In the genomic region with DNA sequence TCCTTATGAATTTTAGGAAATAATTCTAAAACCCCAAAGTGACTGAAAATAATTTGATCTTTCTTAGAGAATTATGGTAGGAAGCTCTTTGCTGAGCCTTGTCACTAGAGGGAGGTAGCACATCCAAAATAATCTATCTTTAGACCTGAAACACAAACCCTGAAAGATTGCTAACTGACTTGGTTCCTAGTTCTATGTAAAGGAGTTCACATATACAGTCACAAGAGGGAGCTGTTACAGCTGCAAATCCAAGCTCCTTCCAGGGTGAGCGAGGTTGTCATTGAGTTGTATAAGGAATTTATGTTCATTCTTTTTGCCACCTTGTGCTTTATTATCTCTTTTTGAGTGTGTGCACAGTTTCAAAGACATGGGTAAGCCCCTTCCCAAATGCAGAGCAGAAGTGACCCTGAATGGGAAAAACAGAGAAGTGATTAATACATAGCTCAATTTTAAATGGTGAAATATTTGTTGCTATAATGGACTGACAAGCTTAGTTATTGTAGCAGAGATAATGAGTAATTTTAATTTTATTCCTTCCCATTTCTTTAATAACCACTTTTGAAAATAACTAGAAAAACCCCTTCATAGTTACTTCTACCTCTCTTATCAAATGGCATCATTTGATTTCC, we compare ENCODE assay signal across 8 cellular contexts.
DNase-seq lines count a peak whose midpoint lies in the region; ATAC-seq and TF ChIP-seq lines count a peak whose summit lies in the region.

No MANE protein-coding gene starts in this region.

- no peak overlapping the region for H3K27ac ChIP-seq in tibial nerve

- no peaks in the 10 kb centered on the region for H3K27me3 Mint-ChIP-seq in activated T-helper 1 cell treated with anti-CD3 and anti-CD28 coated beads, Interleukin-12 subunit alpha, Interleukin-12 subunit beta, Interleukin-2, Interleukin-4 antibody, amounts not matched to agents 30 ng/mL and 10 ng/mL and 1 ng/mL, durations not matched to agents 14 hours and 24 hours and 36 hours (ENCODE audit: insufficient read depth)

- TF ChIP-seq CTCF in AG10803 (conservative IDR thresholded peaks at IDR 0.05; ENCODE audit: low read length) (peak; percentile 63), GM13977 (IDR thresholded peaks at IDR 0.05; ENCODE audit: extremely low read depth, insufficient read depth, missing control alignments) (peak; percentile 69), tibial nerve (IDR thresholded peaks at IDR 0.05) (peak in 3 of 5 experiments; percentile 10 to 40 (median 15))

- no peaks in the 10 kb centered on the region for H3K4me1 ChIP-seq in tibial nerve

- no peak overlapping the region for H3K4me3 Mint-ChIP-seq in activated T-helper 1 cell treated with anti-CD3 and anti-CD28 coated beads, Interleukin-12 subunit alpha, Interleukin-12 subunit beta, Interleukin-2, Interleukin-4 antibody, amounts not matched to agents 30 ng/mL and 10 ng/mL and 1 ng/mL, durations not matched to agents 14 hours and 24 hours and 36 hours

- H3K36me3 Mint-ChIP-seq in activated T-helper 1 cell treated with anti-CD3 and anti-CD28 coated beads, Interleukin-12 subunit alpha, Interleukin-12 subunit beta, Interleukin-2, Interleukin-4 antibody, amounts not matched to agents 30 ng/mL and 10 ng/mL and 1 ng/mL, durations not matched to agents 14 hours and 24 hours and 36 hours (ENCODE audit: low read depth), result no peaks in the 10 kb centered on the region

- H3K27me3 ChIP-seq in tibial nerve, result no peaks in the 10 kb centered on the region

- in situ Hi-C loops in GM13977 (cut with MboI; ENCODE audit: low pct_unique_long_range_greater_than_20kb, low sequenced_read_pairs, unreplicated experiment), result no loop called here

- peaks cover 0 to 22% (median 0%) of the 10 kb centered on the region in 4 donors for H3K9me3 ChIP-seq in tibial nerve

- 13 to 24% methylated on average over 1 of the region's 1 CpG for WGBS in tibial nerve, 2 donors

- ATAC-seq in HG03159 (IDR thresholded peaks at IDR 0.05; ENCODE audit: unreplicated experiment), result no peak

- H3K4me3 ChIP-seq in AG10803 (ENCODE audit: low read length) (no peak overlapping the region), tibial nerve (no peak overlapping the region)

- H3K9me3 Mint-ChIP-seq in activated T-helper 1 cell treated with anti-CD3 and anti-CD28 coated beads, Interleukin-12 subunit alpha, Interleukin-12 subunit beta, Interleukin-2, Interleukin-4 antibody, amounts not matched to agents 30 ng/mL and 10 ng/mL and 1 ng/mL, durations not matched to agents 14 hours and 24 hours and 36 hours, result no peaks in the 10 kb centered on the region

- TF ChIP-seq EP300 in tibial nerve (IDR thresholded peaks at IDR 0.05), result no peak

- intact Hi-C loops in activated T-helper 1 cell treated with anti-CD3 and anti-CD28 coated beads, Interleukin-12 subunit alpha, Interleukin-12 subunit beta, Interleukin-2, Interleukin-4 antibody, amounts not matched to agents 30 ng/mL and 10 ng/mL and 1 ng/mL, durations not matched to agents 14 hours and 24 hours and 36 hours (cut with micrococcal nuclease), result loop anchor here (2.0 to 5.0 kb wide), 5 partner anchors 34 to 356 kb away; no protein-coding TSS in a partner anchor

- peaks cover 6% of the 10 kb centered on the region for H3K4me1 Mint-ChIP-seq in activated T-helper 1 cell treated with anti-CD3 and anti-CD28 coated beads, Interleukin-12 subunit alpha, Interleukin-12 subunit beta, Interleukin-2, Interleukin-4 antibody, amounts not matched to agents 30 ng/mL and 10 ng/mL and 1 ng/mL, durations not matched to agents 14 hours and 24 hours and 36 hours (ENCODE audit: low read depth)

- peak overlapping the region; percentile 44 for H3K27ac Mint-ChIP-seq in activated T-helper 1 cell treated with anti-CD3 and anti-CD28 coated beads, Interleukin-12 subunit alpha, Interleukin-12 subunit beta, Interleukin-2, Interleukin-4 antibody, amounts not matched to agents 30 ng/mL and 10 ng/mL and 1 ng/mL, durations not matched to agents 14 hours and 24 hours and 36 hours

- peak; percentile 40 for DNase-seq in AG10803 (ENCODE audit: low read depth)
- DNase-seq in GM13977 (ENCODE audit: low spot score), result peak; percentile 18
- DNase-seq in MV-4-11 (lab: John Stamatoyannopoulos, UW), result peak; percentile 81
- no peak for DNase-seq in activated T-helper 1 cell treated with anti-CD3 and anti-CD28 coated beads, Interleukin-12 subunit alpha, Interleukin-12 subunit beta, Interleukin-2, Interleukin-4 antibody, amounts not matched to agents 30 ng/mL and 10 ng/mL and 1 ng/mL, durations not matched to agents 14 hours and 24 hours and 36 hours (ENCODE audit: low spot score)
- DNase-seq in iPS DF 19.7 (ENCODE audit: low read depth, low spot score), result peak; percentile 54
- no peak for DNase-seq in tibial nerve (ENCODE audit: low spot score in 2 of 2)
- DNase-seq in NK-92 treated with Interleukin-12 subunit alpha and Interleukin-12 subunit beta, amount 100 ng/mL, for 24 hours (lab: John Stamatoyannopoulos, UW), result no peak

- TF ChIP-seq POLR2A in tibial nerve (IDR thresholded peaks at IDR 0.05), result no peak

- H3K36me3 ChIP-seq in tibial nerve, result no peaks in the 10 kb centered on the region

Comparison
In these comparisons a context has a peak if more than half of its experiments do, and no peak if none do; other contexts are left out.
1. DNase-seq: peak in AG10803 (single experiment), GM13977 (single experiment), MV-4-11 (single experiment) and iPS DF 19.7 (single experiment); none in activated T-helper 1 cell treated with anti-CD3 and anti-CD28 coated beads, Interleukin-12 subunit alpha, Interleukin-12 subunit beta, Interleukin-2, Interleukin-4 antibody, amounts not matched to agents 30 ng/mL and 10 ng/mL and 1 ng/mL, durations not matched to agents 14 hours and 24 hours and 36 hours (single experiment), tibial nerve (0 of 2) and NK-92 treated with Interleukin-12 subunit alpha and Interleukin-12 subunit beta, amount 100 ng/mL, for 24 hours (single experiment).
2. CTCF ChIP-seq: peak in every context shown above with its lines; median percentile 69 in GM13977; 63 in AG10803; 15 in tibial nerve.